11 cellular contexts compared by ENCODE assay signal in the genomic region with DNA sequence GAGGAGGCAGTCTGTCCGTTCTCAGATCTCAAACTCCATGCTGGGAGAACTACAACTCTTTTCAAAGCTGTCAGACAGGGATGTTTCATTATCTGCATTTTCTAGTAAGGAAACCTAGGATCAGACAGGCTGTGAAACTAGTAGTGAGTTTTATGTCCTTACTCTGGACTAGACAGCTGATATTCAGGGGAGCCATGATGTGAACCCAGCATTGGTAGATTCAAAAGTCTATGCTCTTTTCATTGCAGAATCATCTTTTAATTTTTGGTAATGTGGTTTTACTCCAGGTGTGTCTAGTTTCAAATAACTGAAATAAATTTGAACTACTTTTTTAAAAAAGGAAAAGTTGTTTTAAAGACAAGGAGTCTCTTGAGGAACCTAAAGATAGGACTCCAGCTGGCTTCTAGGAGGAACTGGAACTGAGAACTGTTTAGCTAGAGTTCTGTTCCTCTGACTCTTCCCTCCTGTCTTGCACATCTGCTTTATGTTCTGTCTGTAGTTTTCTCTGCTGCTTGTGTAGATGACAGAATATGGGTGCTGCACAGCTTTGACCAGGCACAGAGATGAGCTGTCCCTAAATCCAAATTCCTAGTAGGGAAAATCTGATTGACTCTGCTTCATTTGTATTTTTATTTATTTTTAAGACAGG. TPM values are rescaled to one million over a fixed set of nuclear protein-coding genes. Genes with fewer than 3 reads are reported as not detected.
A peak's percentile ranks its signal among the peaks of the same experiment; 100 is the strongest.
DNase-seq lines count a peak whose midpoint lies in the region; ATAC-seq, FAIRE-seq and TF ChIP-seq lines count a peak whose summit lies in the region.
"Had no signal": no experiment of that assay in that cellular context is flagged by ENCODE, and none has a peak within 500 bp of the region (broad histone marks: within the 10 kb centered on the region; RNA-seq: fewer than 3 reads in every experiment).

No MANE protein-coding gene starts in this region.

- no peak overlapping the region for H3K27ac Mint-ChIP-seq in natural killer cell treated with Interleukin-12 subunit alpha and Interleukin-12 subunit beta and Interleukin-15 and Interleukin-18, amount 100 ng/mL, for 72 hours
- no peak overlapping the region for H3K27ac Mint-ChIP-seq in neural progenitor cell
- H3K27ac Mint-ChIP-seq: CD4-positive, CD25-positive, alpha-beta regulatory T cell had no signal

- TF ChIP-seq RAD21 in GM12878 (IDR thresholded peaks at IDR 0.05; ENCODE audit: insufficient read depth, low read depth, low read length) = no peak

- H3K27ac ChIP-seq in GM12878 (ENCODE audit: control insufficient read depth, insufficient read depth) (no peak overlapping the region), body of pancreas (no peak overlapping the region), neural progenitor cell (no peak overlapping the region)
- H3K27ac ChIP-seq: SJSA1 had no signal

- CTCF ChIA-PET in GM10248 (lab: Yijun Ruan, JAX) (interaction anchor here (1.1 to 2.2 kb wide), 2 partner anchors 12 to 36 kb away, joined by 3 to 8 read pairs; no protein-coding TSS in a partner anchor), GM12878 (lab: Yijun Ruan, JAX) (interaction anchor here (0.6 kb wide), 2 partner anchors 10 to 1267 kb away, joined by 3 read pairs; no protein-coding TSS in a partner anchor)

- H3K36me3 Mint-ChIP-seq in natural killer cell treated with Interleukin-12 subunit alpha and Interleukin-12 subunit beta and Interleukin-15 and Interleukin-18, amount 100 ng/mL, for 72 hours = peaks cover 8% of the 10 kb centered on the region
- H3K36me3 Mint-ChIP-seq in neural progenitor cell = no peaks in the 10 kb centered on the region
- H3K36me3 Mint-ChIP-seq: CD4-positive, CD25-positive, alpha-beta regulatory T cell had no signal

- H3K27me3 ChIP-seq in GM12878 (replicated peaks in 1 of 2; ENCODE audit: control insufficient read depth in 2 of 2, insufficient read depth in 2 of 2, low read length in 1 of 2) (no peaks in the 10 kb centered on the region), body of pancreas (no peaks in the 10 kb centered on the region), neural progenitor cell (no peaks in the 10 kb centered on the region)
- H3K27me3 ChIP-seq: SJSA1 had no signal

- DNase-seq in GM10248 (ENCODE audit: extremely low spot score) (peak; percentile 56), GM12878 (ENCODE audit: low read depth, low spot score) (no peak), body of pancreas (no peak), EL (no peak), neural progenitor cell (ENCODE audit: low spot score) (no peak)
- no peak for DNase-seq in natural killer cell treated with Interleukin-12 subunit alpha and Interleukin-12 subunit beta and Interleukin-15 and Interleukin-18, amount 100 ng/mL, for 72 hours (ENCODE audit: low spot score)
- DNase-seq: activated CD8-positive, alpha-beta memory T cell treated with anti-CD3 and anti-CD28 coated beads, Interleukin-2, amount 50 U/mL, for 4 hours; CD4-positive, CD25-positive, alpha-beta regulatory T cell had no signal

- H3F3A ChIP-seq in neural progenitor cell (ENCODE audit: low read depth) = no peaks in the 10 kb centered on the region

- peak; percentile 59 for FAIRE-seq in GM12878 (lab: Jason Lieb, UNC)

- ATAC-seq in GM19455 (IDR thresholded peaks at IDR 0.05; ENCODE audit: unreplicated experiment) (peak; percentile 95), HG03045 (IDR thresholded peaks at IDR 0.05; ENCODE audit: unreplicated experiment) (peak; percentile 83), GM12878 (peak; percentile 58), body of pancreas (no peak)
- ATAC-seq in natural killer cell treated with Interleukin-12 subunit alpha and Interleukin-12 subunit beta and Interleukin-15 and Interleukin-18, amount 100 ng/mL, for 72 hours = no peak

- SMC1A ChIA-PET in GM12878 (lab: Charles Lee; ENCODE audit: uncharacterized antibody, unreplicated experiment) = interaction anchor here (1.5 to 2.3 kb wide), 2 partner anchors 10 to 27 kb away, joined by 3 to 6 read pairs; a partner anchor contains a TSS

- H4K20me1 ChIP-seq in GM12878 (ENCODE audit: control insufficient read depth, insufficient read depth) (no peaks in the 10 kb centered on the region), neural progenitor cell (ENCODE audit: low read depth) (no peaks in the 10 kb centered on the region)

- no peak overlapping the region for H3K4me3 ChIP-seq in GM12878
- H3K4me3 ChIP-seq in body of pancreas = no peak overlapping the region
- H3K4me3 ChIP-seq in neural progenitor cell = no peak overlapping the region
- H3K4me3 ChIP-seq: SJSA1 had no signal

- H3K27me3 Mint-ChIP-seq in natural killer cell treated with Interleukin-12 subunit alpha and Interleukin-12 subunit beta and Interleukin-15 and Interleukin-18, amount 100 ng/mL, for 72 hours = peaks cover 17 to 46% of the 10 kb centered on the region in 2 donors
- no peaks in the 10 kb centered on the region for H3K27me3 Mint-ChIP-seq in neural progenitor cell (ENCODE audit: insufficient read depth, low read depth)

- POLR2A ChIA-PET in GM10248 (lab: Yijun Ruan, JAX) = no interaction called here
- POLR2A ChIA-PET in GM12878 (lab: Charles Lee) = no interaction called here

- H3K9ac ChIP-seq in GM12878 (ENCODE audit: control insufficient read depth, insufficient read depth, low read length) (no peak overlapping the region), neural progenitor cell (no peak overlapping the region)

- no peaks in the 10 kb centered on the region for H3K79me2 ChIP-seq in GM12878 (ENCODE audit: control insufficient read depth, insufficient read depth, low read length)
- H3K79me2 ChIP-seq in neural progenitor cell (ENCODE audit: low read depth) = no peaks in the 10 kb centered on the region

- no peak overlapping the region for H2AFZ ChIP-seq in GM12878 (ENCODE audit: control insufficient read depth, low read depth, low read length)
- H2AFZ ChIP-seq in neural progenitor cell (replicated peaks) = no peak overlapping the region

- peak overlapping the region; percentile 50 for H3K4me2 ChIP-seq in GM12878 (ENCODE audit: control insufficient read depth, insufficient read depth)
- no peak overlapping the region for H3K4me2 ChIP-seq in neural progenitor cell

- H3K9me3 ChIP-seq in GM12878 (replicated peaks; ENCODE audit: control insufficient read depth, insufficient read depth, low read length) = no peaks in the 10 kb centered on the region; the same call in 2 of the 3 replicates
- no peaks in the 10 kb centered on the region for H3K9me3 ChIP-seq in body of pancreas
- no peaks in the 10 kb centered on the region for H3K9me3 ChIP-seq in neural progenitor cell (ENCODE audit: low read depth)
- H3K9me3 ChIP-seq: SJSA1 had no signal

- intact Hi-C loops in GM12878 (cut with micrococcal nuclease; ENCODE audit: unreplicated experiment) (no loop called here), body of pancreas (cut with DNase I) (no loop called here)

- no peak overlapping the region for H3K4me3 Mint-ChIP-seq in natural killer cell treated with Interleukin-12 subunit alpha and Interleukin-12 subunit beta and Interleukin-15 and Interleukin-18, amount 100 ng/mL, for 72 hours
- no peak overlapping the region for H3K4me3 Mint-ChIP-seq in neural progenitor cell
- H3K4me3 Mint-ChIP-seq: CD4-positive, CD25-positive, alpha-beta regulatory T cell had no signal

- H3K4me1 Mint-ChIP-seq in natural killer cell treated with Interleukin-12 subunit alpha and Interleukin-12 subunit beta and Interleukin-15 and Interleukin-18, amount 100 ng/mL, for 72 hours (ENCODE audit: low read depth in 2 of 2) = no peaks in the 10 kb centered on the region
- H3K4me1 Mint-ChIP-seq in neural progenitor cell = peaks cover 9% of the 10 kb centered on the region
- H3K4me1 Mint-ChIP-seq: CD4-positive, CD25-positive, alpha-beta regulatory T cell had no signal

- H3K9me3 Mint-ChIP-seq in natural killer cell treated with Interleukin-12 subunit alpha and Interleukin-12 subunit beta and Interleukin-15 and Interleukin-18, amount 100 ng/mL, for 72 hours = peaks cover 2% of the 10 kb centered on the region
- H3K9me3 Mint-ChIP-seq in neural progenitor cell = peaks cover 6% of the 10 kb centered on the region

- in situ Hi-C loops in GM12878 (cut with MboI) = no loop called here

- TF ChIP-seq POLR2A in GM12878 (IDR thresholded peaks at IDR 0.05; ENCODE audit: low read depth, low read length) (no peak), body of pancreas (IDR thresholded peaks at IDR 0.05) (no peak)

- no TSS peak for BruUV-seq in GM12878 (replicated peaks; lab: Mats Ljungman, UMichigan)

- TF ChIP-seq CTCF in GM10248 (IDR thresholded peaks at IDR 0.05; ENCODE audit: control extremely low read depth, extremely low read depth, low read depth, missing control alignments) (no peak), GM12878 (IDR thresholded peaks at IDR 0.05 in 2 of 3, conservative IDR thresholded peaks at IDR 0.05 in 1 of 3; ENCODE audit: control insufficient read depth in 2 of 3, extremely low read depth in 1 of 3, insufficient read depth in 1 of 3, low read depth in 3 of 3, low read length in 3 of 3) (no peak), body of pancreas (IDR thresholded peaks at IDR 0.05) (no peak), neural progenitor cell (IDR thresholded peaks at IDR 0.05) (no peak)

- no peak for TF ChIP-seq EP300 in GM12878 (IDR thresholded peaks at IDR 0.05; ENCODE audit: borderline replicate concordance in 1 of 2, control insufficient read depth in 1 of 2, low read depth in 2 of 2, low read length in 2 of 2)

- RAD21 ChIA-PET in GM12878 (lab: Charles Lee; ENCODE audit: unreplicated experiment) = interaction anchor here (0.6 kb wide), 1 partner anchor 42 kb away, joined by 3 read pairs; no protein-coding TSS in a partner anchor

- 25% methylated on average over 1 of the region's 1 CpG for WGBS in GM12878 (ENCODE audit: insufficient coverage, insufficient replicate concordance, low lambda C conversion rate, missing lambda C conversion rate)
- 100% methylated on average over 1 of the region's 1 CpG; no CpG with 5 or more reads in 1 of the 2 donors for WGBS in body of pancreas, 2 donors

- H3K4me1 ChIP-seq in GM12878 (ENCODE audit: control insufficient read depth, insufficient read depth, low read length) (peaks cover 9% of the 10 kb centered on the region), body of pancreas (peaks cover 27% of the 10 kb centered on the region), neural progenitor cell (peaks cover 4% of the 10 kb centered on the region)

- H3K36me3 ChIP-seq in GM12878 (ENCODE audit: control insufficient read depth in 2 of 2, insufficient read depth in 2 of 2, low read length in 1 of 2) (no peaks in the 10 kb centered on the region), body of pancreas (replicated peaks in 1 of 2; ENCODE audit: insufficient read depth in 1 of 2, low read depth in 2 of 2) (no peaks in the 10 kb centered on the region), neural progenitor cell (no peaks in the 10 kb centered on the region)
- H3K36me3 ChIP-seq: SJSA1 had no signal

RNA-seq across cellular contexts. Expression of a gene that starts 27.8 kb away (rescaled TPM):
- not detected in 2 replicates for total RNA-seq in GM12878 (2013; cell fraction: nucleolus; rRNA removed)
- total RNA-seq in GM12878 (2014; rRNA removed) = 0.11 and 0.17 TPM in 2 replicates
- total RNA-seq in GM12878 (2014; rRNA removed; fragmentation: Illumina TruSeq; extraction: Trizol) = 0.09 and 0.18 TPM in 2 replicates
- 0.18 and 0.58 TPM in 2 replicates for total RNA-seq in GM12878 (2021)
- not detected for polyA plus RNA-seq in GM12878 (2011; ENCODE audit: low read depth)
- polyA plus RNA-seq in GM12878 (2011; rRNA removed) = 0.03 and 0.04 TPM in 2 replicates
- polyA plus RNA-seq in GM12878 (2011; cell fraction: cytosol; rRNA removed) = 0.01 and 0.03 TPM in 2 replicates
- 0.03 TPM in 2 replicates for polyA plus RNA-seq in GM12878 (2011; cell fraction: nucleus; rRNA removed)
- 0.08 and 0.12 TPM in 2 replicates for polyA plus RNA-seq in GM12878 (2012)
- polyA plus RNA-seq in GM12878 (2014; fragmentation: Illumina TruSeq; extraction: Trizol) = 0.09 and 0.16 TPM in 2 replicates
- polyA plus RNA-seq in GM12878 (2014; fragmentation: Nextera tagmentation; extraction: Ambion mirVana) = under 1 TPM; 0.04 to 0.14 TPM
- 0.05 and 0.14 TPM in 2 replicates for polyA plus RNA-seq in GM12878 (2014; rRNA removed)
- polyA plus RNA-seq in GM12878 (2016; fragmentation: Nextera tagmentation; extraction: Ambion mirVana) = under 1 TPM; 0.13 to 0.18 TPM
- polyA minus RNA-seq in GM12878 (2011; rRNA and poly(A)+ RNA removed) = 0.07 and 0.15 TPM in 2 replicates
- polyA minus RNA-seq in GM12878 (2011; cell fraction: cytosol; rRNA and poly(A)+ RNA removed) = not detected in 2 replicates
- polyA minus RNA-seq in GM12878 (2011; cell fraction: nucleus; rRNA and poly(A)+ RNA removed) = 0.10 TPM in 1 of 2 replicates, not detected in the other
- 1 to 10 TPM in 1 of 2 donors, under 1 TPM in 1; 0.76 to 2.0 TPM for total RNA-seq in natural killer cell treated with Interleukin-12 subunit alpha and Interleukin-12 subunit beta and Interleukin-15 and Interleukin-18, amount 100 ng/mL, for 72 hours
- 1 to 10 TPM; 4.0 to 5.4 TPM for total RNA-seq in body of pancreas
- 0.15 and 0.75 TPM in 2 replicates for total RNA-seq in neural progenitor cell (ENCODE audit: low replicate concordance)

Comparison
In these comparisons a context has a peak if more than half of its experiments do, and no peak if none do; other contexts are left out.
1. ATAC-seq: peak in GM19455 (single experiment), HG03045 (single experiment) and GM12878 (single experiment); none in natural killer cell treated with Interleukin-12 subunit alpha and Interleukin-12 subunit beta and Interleukin-15 and Interleukin-18, amount 100 ng/mL, for 72 hours (0 of 2) and body of pancreas (single experiment).